In the genomic region with DNA sequence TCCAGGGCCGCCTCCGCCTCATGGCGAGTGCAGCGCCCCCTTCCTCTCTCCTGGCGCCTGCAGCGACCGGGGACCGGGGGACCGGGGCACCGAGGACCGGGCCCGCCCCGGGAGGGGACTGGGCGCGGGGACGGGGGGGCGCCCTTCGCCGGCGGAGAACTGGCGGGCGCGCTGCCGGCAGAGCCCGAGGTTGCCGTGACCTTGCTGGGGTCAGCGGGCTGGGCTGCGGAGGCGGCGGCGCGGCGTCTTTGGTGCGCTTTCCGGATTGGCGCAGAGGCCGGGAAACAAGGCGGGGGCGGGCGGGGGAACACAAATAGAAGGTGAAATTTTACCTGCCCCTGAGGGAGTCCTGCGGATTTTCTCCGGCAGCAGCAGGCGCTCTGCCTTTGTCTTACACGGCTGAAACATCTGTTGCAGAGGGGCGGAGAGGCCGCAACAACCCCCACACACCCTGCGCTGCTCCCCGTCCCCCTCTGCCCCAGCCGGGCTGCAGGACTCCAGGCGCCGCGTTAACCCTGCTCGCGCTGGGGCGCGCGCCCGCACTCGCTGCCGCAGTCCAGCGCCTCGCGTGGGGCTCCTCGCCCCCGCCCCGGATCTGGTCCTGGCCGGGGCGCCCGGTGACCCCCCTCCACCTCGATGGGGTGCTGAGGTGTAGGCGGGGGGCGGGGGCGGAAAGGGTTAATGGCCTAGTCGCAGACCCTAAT, we compare ENCODE assay signal across 8 cellular contexts. TPM values are rescaled to one million over a fixed set of nuclear protein-coding genes. Genes with fewer than 3 reads are reported as not detected.
DNase-seq lines count a peak whose midpoint lies in the region; ATAC-seq and TF ChIP-seq lines count a peak whose summit lies in the region.

No MANE protein-coding gene starts in this region.

- TF ChIP-seq EP300 in Ishikawa (IDR thresholded peaks at IDR 0.05; ENCODE audit: borderline replicate concordance), result no peak; the same call in 1 of the 2 replicates

- no peak overlapping the region for H2AFZ ChIP-seq in smooth muscle cell (ENCODE audit: low read depth)

- intact Hi-C loops in body of pancreas (cut with DNase I), result no loop called here

- peak; percentile 83 for DNase-seq in GM10266 (ENCODE audit: extremely low spot score)
- DNase-seq in T follicular helper cell (ENCODE audit: low read depth), result peak; percentile 50
- DNase-seq in body of pancreas, result peak; percentile 79 to 86 (median 80)
- DNase-seq in iris pigment epithelial cell (ENCODE audit: low read depth), result peak; percentile 49
- DNase-seq in smooth muscle cell (lab: John Stamatoyannopoulos, UW; ENCODE audit: unreplicated experiment), result no peak

- TF ChIP-seq CTCF in GM10266 (IDR thresholded peaks at IDR 0.05; ENCODE audit: control insufficient read depth, insufficient read depth, low read depth, missing control alignments) (peak; percentile 38), body of pancreas (IDR thresholded peaks at IDR 0.05) (peak in 3 of 7 experiments; percentile 8 to 29 (median 15)), smooth muscle cell (IDR thresholded peaks at IDR 0.05; ENCODE audit: borderline replicate concordance, insufficient read depth, poor library complexity, severe bottlenecking) (peak; percentile 21)

- peaks cover 77% of the 10 kb centered on the region for H3K4me1 ChIP-seq in body of pancreas
- H3K4me1 ChIP-seq in smooth muscle cell (ENCODE audit: low read depth), result peaks cover 65% of the 10 kb centered on the region

- TF ChIP-seq RAD21 in Ishikawa (IDR thresholded peaks at IDR 0.05; ENCODE audit: low read depth), result no peak

- TF ChIP-seq POLR2A in body of pancreas (IDR thresholded peaks at IDR 0.05), result peak; percentile 33 to 55 (median 53)

- peaks cover 100% of the 10 kb centered on the region for H4K20me1 ChIP-seq in smooth muscle cell (ENCODE audit: low read depth)

- ATAC-seq in body of pancreas (peak; percentile 68), HG02970 (IDR thresholded peaks at IDR 0.05; ENCODE audit: low FRiP score, unreplicated experiment) (no peak), HG03135 (IDR thresholded peaks at IDR 0.05; ENCODE audit: unreplicated experiment) (no peak)

- peaks cover 64% of the 10 kb centered on the region for H3K79me2 ChIP-seq in smooth muscle cell (ENCODE audit: low read depth)

- H3F3A ChIP-seq in smooth muscle cell (ENCODE audit: low read depth), result peaks cover 24% of the 10 kb centered on the region

- peak overlapping the region; percentile 17 for H3K9ac ChIP-seq in smooth muscle cell (ENCODE audit: low read depth)

- H3K36me3 ChIP-seq in body of pancreas (replicated peaks in 1 of 2; ENCODE audit: insufficient read depth in 1 of 2, low read depth in 2 of 2) (no peaks in the 10 kb centered on the region), smooth muscle cell (ENCODE audit: low read depth) (no peaks in the 10 kb centered on the region)

- H3K4me2 ChIP-seq in smooth muscle cell, result peak overlapping the region; percentile 99

- peak overlapping the region; percentile 79 to 84 (median 82) for H3K27ac ChIP-seq in body of pancreas
- no peak overlapping the region for H3K27ac ChIP-seq in smooth muscle cell (ENCODE audit: low read depth)

- 0 to 3% methylated on average over 2 to 49 of the region's 74 CpGs for WGBS in body of pancreas, 2 donors
- WGBS in smooth muscle cell (ENCODE audit: low lambda C conversion rate), result 0% methylated on average over 8 of the region's 74 CpGs

- H3K27me3 ChIP-seq in body of pancreas (no peaks in the 10 kb centered on the region), smooth muscle cell (ENCODE audit: low read depth) (no peaks in the 10 kb centered on the region)

- no peaks in the 10 kb centered on the region for H3K9me3 ChIP-seq in body of pancreas
- H3K9me3 ChIP-seq in smooth muscle cell (replicated peaks; ENCODE audit: low read depth), result no peaks in the 10 kb centered on the region

- H3K4me3 ChIP-seq in body of pancreas (peak overlapping the region in 1 of 2 donors; percentile 12), smooth muscle cell (peak overlapping the region; percentile 60)

TF ChIP-seq in Ishikawa, 13 proteins besides CTCF, POLR2A, EP300 and RAD21:
- TF ChIP-seq NFIC (IDR thresholded peaks at IDR 0.05) (no peak), MAX (IDR thresholded peaks at IDR 0.05) (0 out of 2 replicates have a peak, but pooled peaks have one; percentile 25), REST (IDR thresholded peaks at IDR 0.05; ENCODE audit: low read depth) (no peak), ZBTB7A (IDR thresholded peaks at IDR 0.05; ENCODE audit: low read depth) (peak; percentile 70), FOXM1 (IDR thresholded peaks at IDR 0.05; ENCODE audit: borderline replicate concordance, low read depth) (no peak), YY1 (IDR thresholded peaks at IDR 0.05; ENCODE audit: low read depth) (no peak; the same call in 1 of the 2 replicates), USF1 (IDR thresholded peaks at IDR 0.05) (no peak), TAF1 (IDR thresholded peaks at IDR 0.05; ENCODE audit: low read depth) (no peak), CEBPB (IDR thresholded peaks at IDR 0.05) (no peak), TCF12 (IDR thresholded peaks at IDR 0.05; ENCODE audit: low read depth) (no peak; the same call in 1 of the 2 replicates), CREB1 (IDR thresholded peaks at IDR 0.05; ENCODE audit: low read depth) (no peak), EGR1 (IDR thresholded peaks at IDR 0.05) (peak; percentile 96), TEAD4 (IDR thresholded peaks at IDR 0.05) (no peak; the same call in 1 of the 2 replicates)

RNA-seq across cellular contexts. Expression of gene SREBF1, which starts 53.5 kb away (rescaled TPM):
- total RNA-seq in body of pancreas, result 10 to 100 TPM; 22.3 to 88.0 TPM
- total RNA-seq in smooth muscle cell, result 23.5 and 25.9 TPM in 2 replicates
- polyA plus RNA-seq in smooth muscle cell, result 45.4 and 53.5 TPM in 2 replicates
